20 cellular contexts compared by ENCODE assay signal in the genomic region with DNA sequence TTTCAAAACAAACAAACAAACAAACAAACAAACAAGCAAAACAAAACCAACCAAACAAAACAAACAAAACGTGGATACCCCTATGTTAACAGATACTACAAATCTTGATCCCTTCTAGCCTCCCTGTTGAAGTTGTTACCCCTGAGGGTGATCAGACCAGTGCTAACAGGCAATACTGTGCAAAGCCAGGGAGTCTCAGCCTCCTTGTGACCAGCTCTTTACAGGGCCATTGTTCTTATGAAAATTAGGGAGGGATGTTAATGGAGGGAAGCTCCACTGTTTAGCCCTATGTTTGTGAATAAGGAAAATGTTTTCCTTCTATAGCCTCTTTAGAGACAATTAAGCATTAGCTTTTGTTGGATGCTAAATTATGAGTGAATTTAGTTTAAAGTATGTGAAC.
DNase-seq lines count a peak whose midpoint lies in the region; ATAC-seq, FAIRE-seq and TF ChIP-seq lines count a peak whose summit lies in the region.
"Had no signal": no experiment of that assay in that cellular context is flagged by ENCODE, and none has a peak within 500 bp of the region (broad histone marks: within the 10 kb centered on the region; RNA-seq: fewer than 3 reads in every experiment).

No MANE protein-coding gene starts in this region.

- H3K36me3 Mint-ChIP-seq in astrocyte (ENCODE audit: low read depth, unreplicated experiment): no peaks in the 10 kb centered on the region

- no peak overlapping the region for H3K4me2 ChIP-seq in astrocyte (ENCODE audit: low read length)
- H3K4me2 ChIP-seq: A549 had no signal

- no peaks in the 10 kb centered on the region for H3K27me3 Mint-ChIP-seq in astrocyte (ENCODE audit: low read depth, unreplicated experiment)
- H3K27me3 Mint-ChIP-seq: CD4-positive, alpha-beta T cell had no signal

- H3K36me3 ChIP-seq in astrocyte (ENCODE audit: insufficient read depth, low read length): no peaks in the 10 kb centered on the region

- no peaks in the 10 kb centered on the region for H4K20me1 ChIP-seq in astrocyte (ENCODE audit: insufficient read depth, low read length)

- no peaks in the 10 kb centered on the region for H3K79me2 ChIP-seq in astrocyte (ENCODE audit: insufficient read depth, low read length)

- no peaks in the 10 kb centered on the region for H3K4me1 ChIP-seq in astrocyte (ENCODE audit: insufficient read depth, low read length)
- H3K4me1 ChIP-seq: A549, Caco-2 had no signal

- no peaks in the 10 kb centered on the region for H3K4me1 Mint-ChIP-seq in astrocyte (ENCODE audit: low read depth, unreplicated experiment)

- H3K9me3 Mint-ChIP-seq in astrocyte (ENCODE audit: unreplicated experiment): no peaks in the 10 kb centered on the region
- H3K9me3 Mint-ChIP-seq: CD4-positive, alpha-beta T cell had no signal

- H3K4me3 ChIP-seq in astrocyte (ENCODE audit: insufficient read depth, low read depth, low read length): no peak overlapping the region
- H3K4me3 ChIP-seq: A549 had no signal

- no peak overlapping the region for H3K27ac ChIP-seq in astrocyte (ENCODE audit: low read depth, low read length)
- H3K27ac ChIP-seq: 22Rv1, A549, C4-2B, HL-60 had no signal

- no peak overlapping the region for H3K9ac ChIP-seq in astrocyte (ENCODE audit: low read length)

- no peak for TF ChIP-seq CTCF in astrocyte (IDR thresholded peaks at IDR 0.05; ENCODE audit: insufficient read depth, low read depth, low read length)

- H2AFZ ChIP-seq in astrocyte (ENCODE audit: low read depth, low read length): no peak overlapping the region

- no peak for ATAC-seq in GM18861 (IDR thresholded peaks at IDR 0.05; ENCODE audit: unreplicated experiment)
- no peak for ATAC-seq in HG03439 (IDR thresholded peaks at IDR 0.05; ENCODE audit: unreplicated experiment)
- ATAC-seq: A549 had no signal

- no peak overlapping the region for H3K27ac Mint-ChIP-seq in astrocyte (ENCODE audit: unreplicated experiment)
- H3K27ac Mint-ChIP-seq: CD4-positive, alpha-beta T cell had no signal

- H3K27me3 ChIP-seq in astrocyte (ENCODE audit: insufficient read depth, low read length): no peaks in the 10 kb centered on the region

- H3K9me3 ChIP-seq in astrocyte (ENCODE audit: insufficient read depth, low read depth, low read length): no peaks in the 10 kb centered on the region
- H3K9me3 ChIP-seq: A549, Caco-2 had no signal

- H3K4me3 Mint-ChIP-seq in astrocyte (ENCODE audit: unreplicated experiment): no peak overlapping the region
- H3K4me3 Mint-ChIP-seq: CD4-positive, alpha-beta T cell had no signal

- DNase-seq in ELF-1 (ENCODE audit: low read depth, low spot score): peak; percentile 4
- peak; percentile 6 to 39 for DNase-seq in NCI-H526 (lab: John Stamatoyannopoulos, UW)
- DNase-seq in astrocyte (ENCODE audit: low read depth): no peak
- DNase-seq in iPS-NIHi7 (ENCODE audit: extremely low spot score): peak; percentile 22
- no peak for DNase-seq in SHP77 treated with DMSO at 0.1 percent for 48 hours (lab: John Stamatoyannopoulos, UW)
- DNase-seq in H4 (ENCODE audit: low spot score): no peak
- DNase-seq: AML-193; Caco-2; CD4-positive, alpha-beta T cell; GDM1 had no signal

- peak; percentile 20 for FAIRE-seq in astrocyte (lab: Jason Lieb, UNC)
- FAIRE-seq: A549, D721Med, GM12892, GM18507, H54 had no signal

Comparison
In these comparisons a context has a peak if more than half of its experiments do, and no peak if none do; other contexts are left out.
1. DNase-seq: peak in ELF-1 (single experiment), NCI-H526 (2 of 2) and iPS-NIHi7 (single experiment); none in astrocyte (single experiment), SHP77 treated with DMSO at 0.1 percent for 48 hours (single experiment) and H4 (single experiment).